12 cellular contexts compared by ENCODE assay signal in genomic region chr14:103422981-103423600, GRCh38. TPM values are rescaled to one million over a fixed set of nuclear protein-coding genes. Genes with fewer than 3 reads are reported as not detected.
A peak's percentile ranks its signal among the peaks of the same experiment; 100 is the strongest.
DNase-seq lines count a peak whose midpoint lies in the region; ATAC-seq and TF ChIP-seq lines count a peak whose summit lies in the region.
"Had no signal": no experiment of that assay in that cellular context is flagged by ENCODE, and none has a peak within 500 bp of the region (broad histone marks: within the 10 kb centered on the region; RNA-seq: fewer than 3 reads in every experiment).

No MANE protein-coding gene starts in this region.

- H3K4me1 ChIP-seq in right atrium auricular region (peaks cover 0 to 30% of the 10 kb centered on the region in 2 donors), tibial artery (peaks cover 0 to 38% (median 15%) of the 10 kb centered on the region in 4 donors)

- peaks cover 48% of the 10 kb centered on the region for H3K4me1 Mint-ChIP-seq in activated CD8-positive, alpha-beta T cell treated with anti-CD3 and anti-CD28 coated beads for 36 hours (ENCODE audit: low read depth)
- H3K4me1 Mint-ChIP-seq in activated CD8-positive, alpha-beta T cell treated with anti-CD3 and anti-CD28 coated beads, Interleukin-2, amount 10 ng/mL, durations not matched to agents 7 days and 5 days (ENCODE audit: low read depth) = peaks cover 23% of the 10 kb centered on the region

- peak overlapping the region; percentile 9 for H3K27ac Mint-ChIP-seq in activated CD8-positive, alpha-beta T cell treated with anti-CD3 and anti-CD28 coated beads for 36 hours
- H3K27ac Mint-ChIP-seq in activated CD8-positive, alpha-beta T cell treated with anti-CD3 and anti-CD28 coated beads, Interleukin-2, amount 10 ng/mL, durations not matched to agents 7 days and 5 days = no peak overlapping the region

- CTCF ChIA-PET in activated CD8-positive, alpha-beta T cell treated with anti-CD3 and anti-CD28 coated beads for 36 hours (lab: Charles Lee) = interaction anchor here (1.1 to 1.6 kb wide), 2 partner anchors 29 to 30 kb away, joined by 5 read pairs; no protein-coding TSS in a partner anchor
- CTCF ChIA-PET in activated CD8-positive, alpha-beta T cell treated with anti-CD3 and anti-CD28 coated beads, Interleukin-2, amount 10 ng/mL, durations not matched to agents 7 days and 5 days (lab: Charles Lee) = interaction anchor here (1.0 to 1.1 kb wide), 2 partner anchors 29 to 32 kb away, joined by 3 read pairs; no protein-coding TSS in a partner anchor

- no peaks in the 10 kb centered on the region for H3K9me3 ChIP-seq in right atrium auricular region
- H3K9me3 ChIP-seq in tibial artery = no peaks in the 10 kb centered on the region
- H3K9me3 ChIP-seq: Peyer's patch had no signal

- no peak for DNase-seq in activated CD8-positive, alpha-beta T cell treated with anti-CD3 and anti-CD28 coated beads for 36 hours
- no peak for DNase-seq in activated CD8-positive, alpha-beta T cell treated with anti-CD3 and anti-CD28 coated beads, Interleukin-2, amount 10 ng/mL, durations not matched to agents 7 days and 5 days
- DNase-seq in amniotic epithelial cell (ENCODE audit: low read depth) (peak; percentile 69), right atrium auricular region (ENCODE audit: low spot score) (no peak), tibial artery (no peak), DMS53 treated with DMSO at 0.1 percent for 48 hours (lab: John Stamatoyannopoulos, UW; ENCODE audit: unreplicated experiment) (no peak)
- no peak for DNase-seq in activated CD8-positive, alpha-beta memory T cell treated with anti-CD3 and anti-CD28 coated beads, Interleukin-2, amount 50 U/mL, for 48 hours
- DNase-seq: 8988T, Peyer's patch had no signal

- no peaks in the 10 kb centered on the region for H3K27me3 ChIP-seq in right atrium auricular region
- no peaks in the 10 kb centered on the region for H3K27me3 ChIP-seq in tibial artery
- H3K27me3 ChIP-seq: Peyer's patch had no signal

- no peak for ATAC-seq in activated CD8-positive, alpha-beta T cell treated with anti-CD3 and anti-CD28 coated beads for 36 hours
- ATAC-seq in activated CD8-positive, alpha-beta T cell treated with anti-CD3 and anti-CD28 coated beads, Interleukin-2, amount 10 ng/mL, durations not matched to agents 7 days and 5 days = no peak
- ATAC-seq in HG02610 (IDR thresholded peaks at IDR 0.05; ENCODE audit: unreplicated experiment) = no peak
- ATAC-seq: activated naive CD4-positive, alpha-beta T cell treated with anti-CD3 and anti-CD28 coated beads, Interleukin-2, amount 50 U/mL, for 72 hours had no signal

- H3K27ac ChIP-seq in right atrium auricular region (peak overlapping the region; percentile 40 to 62), tibial artery (peak overlapping the region; percentile 35 to 42)
- H3K27ac ChIP-seq: parathyroid adenoma, Peyer's patch had no signal

- no peak overlapping the region for H3K4me3 ChIP-seq in right atrium auricular region
- no peak overlapping the region for H3K4me3 ChIP-seq in tibial artery
- H3K4me3 ChIP-seq: Peyer's patch had no signal

- TF ChIP-seq CTCF in activated CD8-positive, alpha-beta T cell treated with anti-CD3 and anti-CD28 coated beads for 36 hours (IDR thresholded peaks at IDR 0.05) = no peak
- TF ChIP-seq CTCF in right atrium auricular region (IDR thresholded peaks at IDR 0.05) = no peak
- peak in 1 of 2 experiments; percentile 9 for TF ChIP-seq CTCF in tibial artery (IDR thresholded peaks at IDR 0.05)

- H3K9me3 Mint-ChIP-seq in activated CD8-positive, alpha-beta T cell treated with anti-CD3 and anti-CD28 coated beads for 36 hours = no peaks in the 10 kb centered on the region
- no peaks in the 10 kb centered on the region for H3K9me3 Mint-ChIP-seq in activated CD8-positive, alpha-beta T cell treated with anti-CD3 and anti-CD28 coated beads, Interleukin-2, amount 10 ng/mL, durations not matched to agents 7 days and 5 days (ENCODE audit: insufficient read depth)
- H3K9me3 Mint-ChIP-seq: activated naive CD4-positive, alpha-beta T cell treated with anti-CD3 and anti-CD28 coated beads, Interleukin-2, amount 50 U/mL, for 72 hours had no signal

- POLR2A ChIA-PET in activated CD8-positive, alpha-beta T cell treated with anti-CD3 and anti-CD28 coated beads for 36 hours (lab: Charles Lee) = no interaction called here
- POLR2A ChIA-PET in activated CD8-positive, alpha-beta T cell treated with anti-CD3 and anti-CD28 coated beads, Interleukin-2, amount 10 ng/mL, durations not matched to agents 7 days and 5 days (lab: Charles Lee) = no interaction called here

- H3K36me3 ChIP-seq in right atrium auricular region = peaks cover 3% of the 10 kb centered on the region
- no peaks in the 10 kb centered on the region for H3K36me3 ChIP-seq in tibial artery

- no peaks in the 10 kb centered on the region for H3K27me3 Mint-ChIP-seq in activated CD8-positive, alpha-beta T cell treated with anti-CD3 and anti-CD28 coated beads for 36 hours
- no peaks in the 10 kb centered on the region for H3K27me3 Mint-ChIP-seq in activated CD8-positive, alpha-beta T cell treated with anti-CD3 and anti-CD28 coated beads, Interleukin-2, amount 10 ng/mL, durations not matched to agents 7 days and 5 days (ENCODE audit: low read depth)

- H3K4me3 Mint-ChIP-seq in activated CD8-positive, alpha-beta T cell treated with anti-CD3 and anti-CD28 coated beads for 36 hours = no peak overlapping the region
- H3K4me3 Mint-ChIP-seq in activated CD8-positive, alpha-beta T cell treated with anti-CD3 and anti-CD28 coated beads, Interleukin-2, amount 10 ng/mL, durations not matched to agents 7 days and 5 days = no peak overlapping the region

- H3K36me3 Mint-ChIP-seq in activated CD8-positive, alpha-beta T cell treated with anti-CD3 and anti-CD28 coated beads for 36 hours (ENCODE audit: low read depth) = peaks cover 30% of the 10 kb centered on the region
- peaks cover 24% of the 10 kb centered on the region for H3K36me3 Mint-ChIP-seq in activated CD8-positive, alpha-beta T cell treated with anti-CD3 and anti-CD28 coated beads, Interleukin-2, amount 10 ng/mL, durations not matched to agents 7 days and 5 days (ENCODE audit: low read depth)

- intact Hi-C loops in activated CD8-positive, alpha-beta T cell treated with anti-CD3 and anti-CD28 coated beads for 36 hours (cut with micrococcal nuclease) = no loop called here
- intact Hi-C loops in tibial artery (cut with DNase I; ENCODE audit: low total_unique reads) = no loop called here

RNA-seq across cellular contexts. Expression of gene MARK3, which starts 37.9 kb away (rescaled TPM):
- 10 to 100 TPM; 68.4 to 69.2 TPM for total RNA-seq in activated CD8-positive, alpha-beta T cell treated with anti-CD3 and anti-CD28 coated beads for 36 hours
- 10 to 100 TPM; 76.8 to 86.7 TPM for total RNA-seq in activated CD8-positive, alpha-beta T cell treated with anti-CD3 and anti-CD28 coated beads, Interleukin-2, amount 10 ng/mL, durations not matched to agents 7 days and 5 days
- total RNA-seq in right atrium auricular region = 10 to 100 TPM; 71.7 to 74.2 TPM
